ENCODE assay signal across 11 cellular contexts in the genomic region with DNA sequence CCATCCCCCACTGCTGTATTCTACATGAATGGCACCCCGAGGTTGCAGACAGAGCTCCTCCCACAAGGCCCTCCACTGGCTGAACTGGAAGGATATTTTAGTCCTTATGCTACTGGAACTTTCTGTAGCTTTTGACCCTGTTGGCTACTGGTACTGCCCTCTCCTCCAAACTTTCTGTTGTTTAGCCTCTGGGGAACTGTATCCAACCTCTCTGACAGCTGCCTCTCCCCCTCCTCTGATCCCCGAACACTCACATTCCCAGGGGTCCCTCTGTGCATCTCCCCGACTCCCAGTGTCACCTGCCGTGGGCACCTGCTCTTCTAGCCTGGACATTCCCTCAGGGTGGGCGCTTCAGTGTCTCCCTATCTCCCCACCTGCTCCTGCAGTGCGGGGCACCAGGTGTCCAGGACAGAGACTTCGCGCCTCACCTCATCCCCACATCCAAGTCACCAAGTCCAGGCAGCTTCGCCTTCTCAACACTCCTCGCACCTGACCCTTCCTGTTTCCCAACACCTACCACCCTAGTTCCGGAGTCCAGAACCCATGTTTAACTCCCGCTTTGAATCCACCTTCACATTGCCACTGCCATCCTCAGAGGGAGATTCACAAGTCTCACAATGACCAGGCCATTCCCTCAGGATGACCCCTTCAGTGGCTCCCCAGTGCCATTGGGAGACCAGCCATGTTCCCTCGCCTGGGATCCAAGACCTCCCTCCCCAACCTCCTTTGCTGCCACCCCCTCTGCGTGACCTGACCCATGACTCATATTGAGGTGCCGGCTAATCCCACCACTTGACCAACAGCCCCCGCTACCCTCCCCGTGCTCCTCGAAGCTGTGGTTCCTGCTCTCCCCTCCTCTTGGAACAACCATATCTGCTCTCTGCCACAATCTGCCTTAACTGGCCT. TPM values are rescaled to one million over a fixed set of nuclear protein-coding genes. Genes with fewer than 3 reads are reported as not detected.
A peak's percentile ranks its signal among the peaks of the same experiment; 100 is the strongest.
DNase-seq lines count a peak whose midpoint lies in the region; ATAC-seq, FAIRE-seq and TF ChIP-seq lines count a peak whose summit lies in the region.
"Had no signal": no experiment of that assay in that cellular context is flagged by ENCODE, and none has a peak within 500 bp of the region (broad histone marks: within the 10 kb centered on the region; RNA-seq: fewer than 3 reads in every experiment).

No MANE protein-coding gene starts in this region.

- peak overlapping the region; percentile 82 for H3K27ac ChIP-seq in mesodermal cell (ENCODE audit: low read depth, low read length, severe bottlenecking)

- H3K27ac Mint-ChIP-seq in activated naive CD4-positive, alpha-beta T cell treated with anti-CD3 and anti-CD28 coated beads, Interleukin-2, amount 50 U/mL, for 72 hours: peak overlapping the region; percentile 63 to 73
- H3K27ac Mint-ChIP-seq in type B pancreatic cell: peak overlapping the region; percentile 85
- H3K27ac Mint-ChIP-seq: stimulated activated naive B cell treated with anti-CD40 and anti-IgM and Interleukin-4, amounts not matched to agents 10 μg/mL and 1 μg/mL and 100 μg/mL, for 72 hours had no signal

- peaks cover 32% of the 10 kb centered on the region for H3K4me1 Mint-ChIP-seq in type B pancreatic cell (ENCODE audit: unreplicated experiment)

- no peaks in the 10 kb centered on the region for H3K9me3 Mint-ChIP-seq in activated naive CD4-positive, alpha-beta T cell treated with anti-CD3 and anti-CD28 coated beads, Interleukin-2, amount 50 U/mL, for 72 hours
- no peaks in the 10 kb centered on the region for H3K9me3 Mint-ChIP-seq in type B pancreatic cell

- peaks cover 3% of the 10 kb centered on the region for H3K9me3 ChIP-seq in mesodermal cell (ENCODE audit: control insufficient read depth, low read length)

- no peak for DNase-seq in activated naive CD4-positive, alpha-beta T cell treated with anti-CD3 and anti-CD28 coated beads, Interleukin-2, amount 50 U/mL, for 72 hours (ENCODE audit: low spot score in 2 of 2)
- DNase-seq in activated naive CD4-positive, alpha-beta T cell (lab: John Stamatoyannopoulos, UW): no peak
- DNase-seq in bronchial epithelial cell (ENCODE audit: low read depth): no peak
- DNase-seq in type B pancreatic cell (ENCODE audit: extremely low spot score, unreplicated experiment): no peak
- no peak for DNase-seq in DMS 273 (lab: John Stamatoyannopoulos, UW; ENCODE audit: unreplicated experiment)
- no peak for DNase-seq in SHP77 treated with DMSO at 0.1 percent for 48 hours (lab: John Stamatoyannopoulos, UW)
- DNase-seq: effector CD4-positive, alpha-beta T cell; NCI-H1417 treated with DMSO at 0.1 percent for 48 hours; stimulated activated naive B cell treated with anti-CD40 and anti-IgM and Interleukin-4, amounts not matched to agents 10 μg/mL and 1 μg/mL and 100 μg/mL, for 72 hours had no signal

- H3K27me3 ChIP-seq in bronchial epithelial cell (ENCODE audit: control insufficient read depth, insufficient read depth, low read length): no peaks in the 10 kb centered on the region

- peak; percentile 75 for FAIRE-seq in bronchial epithelial cell (lab: Jason Lieb, UNC)

- H3K36me3 ChIP-seq in bronchial epithelial cell (ENCODE audit: control insufficient read depth, insufficient read depth, low read length) (no peaks in the 10 kb centered on the region), mesodermal cell (ENCODE audit: control insufficient read depth, insufficient read depth, low read length) (no peaks in the 10 kb centered on the region)

- TF ChIP-seq CTCF in bronchial epithelial cell (IDR thresholded peaks at IDR 0.05; ENCODE audit: insufficient read depth, low read length, severe bottlenecking) (no peak), type B pancreatic cell (conservative IDR thresholded peaks at IDR 0.05) (no peak)

- peak overlapping the region; percentile 73 for H3K4me3 Mint-ChIP-seq in type B pancreatic cell
- H3K4me3 Mint-ChIP-seq: stimulated activated naive B cell treated with anti-CD40 and anti-IgM and Interleukin-4, amounts not matched to agents 10 μg/mL and 1 μg/mL and 100 μg/mL, for 72 hours had no signal

- H3K4me1 ChIP-seq in mesodermal cell (ENCODE audit: control insufficient read depth, insufficient read depth, low read length, poor library complexity, severe bottlenecking): peaks cover 21% of the 10 kb centered on the region

- H3K4me3 ChIP-seq in bronchial epithelial cell (ENCODE audit: low read depth, low read length) (no peak overlapping the region), mesodermal cell (ENCODE audit: extremely low read depth, insufficient read depth, low read length, poor library complexity, severe bottlenecking) (no peak overlapping the region)

- 91 to 95% methylated on average over 11 to 18 of the region's 18 CpGs for WGBS in mesodermal cell (ENCODE audit: insufficient coverage in 2 of 2), 2 experiments

- ATAC-seq in activated naive CD4-positive, alpha-beta T cell treated with anti-CD3 and anti-CD28 coated beads, Interleukin-2, amount 50 U/mL, for 72 hours: no peak
- ATAC-seq in HG02938 (IDR thresholded peaks at IDR 0.05; ENCODE audit: unreplicated experiment): no peak
- ATAC-seq: stimulated activated naive B cell treated with anti-CD40 and anti-IgM and Interleukin-4, amounts not matched to agents 10 μg/mL and 1 μg/mL and 100 μg/mL, for 72 hours had no signal

- peaks cover 0 to 11% of the 10 kb centered on the region in 2 donors for H3K36me3 Mint-ChIP-seq in activated naive CD4-positive, alpha-beta T cell treated with anti-CD3 and anti-CD28 coated beads, Interleukin-2, amount 50 U/mL, for 72 hours
- peaks cover 2% of the 10 kb centered on the region for H3K36me3 Mint-ChIP-seq in type B pancreatic cell

- H3K27me3 Mint-ChIP-seq in type B pancreatic cell: no peaks in the 10 kb centered on the region
- H3K27me3 Mint-ChIP-seq: stimulated activated naive B cell treated with anti-CD40 and anti-IgM and Interleukin-4, amounts not matched to agents 10 μg/mL and 1 μg/mL and 100 μg/mL, for 72 hours had no signal

RNA-seq across cellular contexts. Expression of a gene that starts 34.2 kb away (rescaled TPM):
- total RNA-seq in activated naive CD4-positive, alpha-beta T cell treated with anti-CD3 and anti-CD28 coated beads, Interleukin-2, amount 50 U/mL, for 72 hours: 100 to 1,000 TPM in 1 of 2 donors, 10 to 100 TPM in 1; 57.3 to 131 TPM
- total RNA-seq in bronchial epithelial cell (13.7 and 16.8 TPM in 2 replicates), type B pancreatic cell (ENCODE audit: low replicate concordance) (32.0 and 56.1 TPM in 2 replicates)
- 3.6 TPM for polyA plus RNA-seq in mesodermal cell (2013, experiment 1 of 2)
- polyA plus RNA-seq in mesodermal cell (2013, experiment 2 of 2): 3.0 TPM
